Comparison of ENCODE assay signal across 8 cellular contexts in the genomic region with DNA sequence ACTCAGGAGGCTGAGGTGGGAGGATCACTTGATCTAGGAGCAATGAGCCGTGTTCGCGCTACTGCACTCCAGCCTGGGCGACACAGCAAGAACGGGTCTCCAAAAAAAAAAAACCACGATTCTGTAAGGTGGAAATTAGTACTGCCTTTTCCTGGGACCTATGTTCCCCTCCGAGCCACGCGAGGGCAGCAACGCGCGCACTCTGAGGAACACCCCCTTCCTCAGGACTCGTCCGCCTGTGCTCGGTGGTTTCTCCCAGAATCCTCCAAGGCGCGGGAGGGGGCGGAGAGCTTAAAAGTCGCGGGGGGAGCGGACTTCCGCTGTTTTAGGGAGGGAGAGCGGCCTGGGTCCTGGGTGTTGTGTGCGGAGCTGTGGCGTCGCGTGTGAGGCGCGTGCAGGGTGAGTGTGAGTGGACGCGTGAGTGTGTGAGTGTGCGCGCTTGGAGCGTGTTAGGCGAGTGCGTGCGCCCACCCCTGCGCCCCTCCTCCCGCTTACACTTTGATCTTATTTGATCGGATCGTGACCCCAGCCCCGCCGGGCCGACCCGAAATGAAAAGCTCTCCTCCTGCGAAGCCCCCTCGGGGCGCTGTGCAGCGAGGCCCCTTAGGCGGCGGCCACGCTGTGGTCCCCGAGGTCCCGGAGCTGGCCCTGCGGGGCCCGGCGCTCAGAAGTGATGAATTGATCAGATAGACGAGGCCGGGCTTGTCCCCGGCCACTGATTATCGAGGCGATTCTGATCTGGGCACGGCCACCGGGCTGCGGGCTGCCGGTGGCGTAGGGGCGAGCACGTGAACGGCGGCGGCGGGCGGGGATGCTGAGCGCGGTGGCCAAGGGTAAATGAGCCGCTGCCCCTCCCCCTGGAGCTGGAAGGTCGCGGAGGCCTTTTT. TPM values are rescaled to one million over a fixed set of nuclear protein-coding genes. Genes with fewer than 3 reads are reported as not detected.
DNase-seq lines count a peak whose midpoint lies in the region; ATAC-seq and TF ChIP-seq lines count a peak whose summit lies in the region.

No MANE protein-coding gene starts in this region.

- H3K79me2 ChIP-seq in OCI-LY1 (ENCODE audit: insufficient read depth, low read length) = peaks cover 15% of the 10 kb centered on the region

- no peaks in the 10 kb centered on the region for H4K20me1 ChIP-seq in OCI-LY1 (ENCODE audit: insufficient read depth, low read length)

- H3F3A ChIP-seq in OCI-LY1 (ENCODE audit: insufficient read depth, low read length) = no peaks in the 10 kb centered on the region; the same call in 1 of the 2 replicates

- H3K27ac ChIP-seq in OCI-LY1 (ENCODE audit: low read depth, low read length, poor library complexity, severe bottlenecking) = peak overlapping the region; percentile 40

- no peaks in the 10 kb centered on the region for H3K9me3 ChIP-seq in OCI-LY1 (ENCODE audit: low read length)

- DNase-seq in DMS 273 (lab: John Stamatoyannopoulos, UW; ENCODE audit: unreplicated experiment) = peak; percentile 99
- peak; percentile 89 for DNase-seq in HuH-7 (ENCODE audit: low spot score)
- peak; percentile 94 for DNase-seq in activated T-cell treated with anti-CD3 and anti-CD28 coated beads for 24 hours (ENCODE audit: low read depth)
- peak; percentile 98 for DNase-seq in epithelial cell of esophagus (ENCODE audit: low read depth)
- DNase-seq in mucosa of gallbladder (ENCODE audit: low spot score) = peak; percentile 96
- peak; percentile 94 to 96 for DNase-seq in stimulated activated CD8-positive, alpha-beta memory T cell treated with anti-CD3 and anti-CD28 coated beads, Interleukin-4, amount 100 ng/mL, for 4 hours (ENCODE audit: low read depth in 2 of 2, low spot score in 1 of 2)

- peak overlapping the region; percentile 77 for H3K4me2 ChIP-seq in OCI-LY1 (ENCODE audit: low read length)

- peak; percentile 88 for ATAC-seq in GM21447 (IDR thresholded peaks at IDR 0.05; ENCODE audit: unreplicated experiment)

- H3K36me3 ChIP-seq in OCI-LY1 (ENCODE audit: insufficient read depth, low read length) = peaks cover 48% of the 10 kb centered on the region

- H3K9ac ChIP-seq in OCI-LY1 (ENCODE audit: low read length) = peak overlapping the region; percentile 98

- peak; percentile 89 for TF ChIP-seq CTCF in OCI-LY1 (IDR thresholded peaks at IDR 0.05; ENCODE audit: low read length)
- peak; percentile 84 for TF ChIP-seq CTCF in epithelial cell of esophagus (IDR thresholded peaks at IDR 0.05; ENCODE audit: insufficient read depth, low read depth, low read length, missing control alignments)

- H3K9me2 ChIP-seq in OCI-LY1 (ENCODE audit: low read depth, low read length) = no peaks in the 10 kb centered on the region

- peak overlapping the region; percentile 23; the same call in 1 of the 2 replicates for H2AFZ ChIP-seq in OCI-LY1 (ENCODE audit: low read length)

- peak overlapping the region; percentile 98 for H3K4me3 ChIP-seq in OCI-LY1 (ENCODE audit: low read depth, low read length, poor library complexity, severe bottlenecking)
- peak overlapping the region; percentile 93 for H3K4me3 ChIP-seq in epithelial cell of esophagus (ENCODE audit: low read length)

- H3K4me1 ChIP-seq in OCI-LY1 (ENCODE audit: insufficient read depth, low read length, severe bottlenecking) = peaks cover 15% of the 10 kb centered on the region

- H3K27me3 ChIP-seq in OCI-LY1 (ENCODE audit: insufficient read depth, low read length) = no peaks in the 10 kb centered on the region

RNA-seq across cellular contexts. Expression of gene TMEM167B, which starts 9.6 kb away (rescaled TPM):
- 50.1 TPM for total RNA-seq in mucosa of gallbladder

RNA-seq across cellular contexts. Expression of gene ELAPOR1, which starts 13.8 kb away (rescaled TPM):
- 127 TPM for total RNA-seq in mucosa of gallbladder

RNA-seq across cellular contexts. Expression of gene TAF13, which starts 24.3 kb away (rescaled TPM):
- 41.3 TPM for total RNA-seq in mucosa of gallbladder

RNA-seq across cellular contexts. Expression of gene WDR47, which starts 58.2 kb away (rescaled TPM):
- 19.1 TPM for total RNA-seq in mucosa of gallbladder

Comparison
In these comparisons a context has a peak if more than half of its experiments do, and no peak if none do; other contexts are left out.
1. Peak in every context shown above with its lines: DNase-seq, ATAC-seq, H3K4me3 ChIP-seq and H3K27ac ChIP-seq.